Comparison of ENCODE assay signal across 1 cellular context in the genomic region with DNA sequence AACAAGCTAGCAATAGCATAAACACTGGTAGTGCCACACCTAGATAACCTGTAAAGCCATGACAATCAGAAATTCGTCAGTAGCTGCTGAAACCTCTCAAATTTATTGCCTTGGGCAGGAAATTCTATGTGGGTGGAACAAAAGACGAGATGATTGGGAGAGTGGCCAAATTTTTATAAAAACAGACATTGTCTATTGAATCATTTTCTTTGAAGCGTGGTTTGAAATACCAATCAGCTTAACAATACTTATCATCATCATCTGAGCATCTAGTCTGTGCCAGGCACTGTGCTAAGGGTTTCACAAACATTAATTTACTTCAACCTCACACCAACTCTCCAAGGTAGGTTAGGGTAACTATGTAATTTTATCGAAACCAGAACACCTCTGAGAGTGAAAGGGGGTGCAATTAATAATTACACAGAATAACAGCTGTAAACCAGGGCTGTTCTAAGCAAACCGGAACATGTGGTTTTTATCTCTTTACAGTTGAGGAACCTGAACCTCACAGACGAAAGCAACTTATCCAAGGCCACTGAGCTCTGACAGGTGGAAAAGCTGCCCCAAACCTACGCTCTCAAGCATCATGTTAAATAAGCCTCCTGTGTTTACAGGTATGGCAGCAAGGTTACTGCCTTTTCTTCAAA.
TF ChIP-seq lines count a peak whose summit lies in the region.

No MANE protein-coding gene starts in this region.

TF ChIP-seq in GM12878, 131 proteins besides CTCF, POLR2A, EP300 and RAD21 (continued from another document and continues in another):
- TF ChIP-seq, protein P1, sequence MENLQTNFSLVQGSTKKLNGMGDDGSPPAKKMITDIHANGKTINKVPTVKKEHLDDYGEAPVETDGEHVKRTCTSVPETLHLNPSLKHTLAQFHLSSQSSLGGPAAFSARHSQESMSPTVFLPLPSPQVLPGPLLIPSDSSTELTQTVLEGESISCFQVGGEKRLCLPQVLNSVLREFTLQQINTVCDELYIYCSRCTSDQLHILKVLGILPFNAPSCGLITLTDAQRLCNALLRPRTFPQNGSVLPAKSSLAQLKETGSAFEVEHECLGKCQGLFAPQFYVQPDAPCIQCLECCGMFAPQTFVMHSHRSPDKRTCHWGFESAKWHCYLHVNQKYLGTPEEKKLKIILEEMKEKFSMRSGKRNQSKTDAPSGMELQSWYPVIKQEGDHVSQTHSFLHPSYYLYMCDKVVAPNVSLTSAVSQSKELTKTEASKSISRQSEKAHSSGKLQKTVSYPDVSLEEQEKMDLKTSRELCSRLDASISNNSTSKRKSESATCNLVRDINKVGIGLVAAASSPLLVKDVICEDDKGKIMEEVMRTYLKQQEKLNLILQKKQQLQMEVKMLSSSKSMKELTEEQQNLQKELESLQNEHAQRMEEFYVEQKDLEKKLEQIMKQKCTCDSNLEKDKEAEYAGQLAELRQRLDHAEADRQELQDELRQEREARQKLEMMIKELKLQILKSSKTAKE (IDR thresholded peaks at IDR 0.05; ENCODE audit: low read depth, poor library complexity, severe bottlenecking), result peak; percentile 70
- peak; percentile 27; the same call in 1 of the 2 replicates for TF ChIP-seq CHD2 (IDR thresholded peaks at IDR 0.05; ENCODE audit: borderline replicate concordance, low read depth, low read length)
- TF ChIP-seq ZNF384 (IDR thresholded peaks at IDR 0.05; ENCODE audit: borderline replicate concordance, low read depth, low read length), result no peak
- TF ChIP-seq, protein P2, sequence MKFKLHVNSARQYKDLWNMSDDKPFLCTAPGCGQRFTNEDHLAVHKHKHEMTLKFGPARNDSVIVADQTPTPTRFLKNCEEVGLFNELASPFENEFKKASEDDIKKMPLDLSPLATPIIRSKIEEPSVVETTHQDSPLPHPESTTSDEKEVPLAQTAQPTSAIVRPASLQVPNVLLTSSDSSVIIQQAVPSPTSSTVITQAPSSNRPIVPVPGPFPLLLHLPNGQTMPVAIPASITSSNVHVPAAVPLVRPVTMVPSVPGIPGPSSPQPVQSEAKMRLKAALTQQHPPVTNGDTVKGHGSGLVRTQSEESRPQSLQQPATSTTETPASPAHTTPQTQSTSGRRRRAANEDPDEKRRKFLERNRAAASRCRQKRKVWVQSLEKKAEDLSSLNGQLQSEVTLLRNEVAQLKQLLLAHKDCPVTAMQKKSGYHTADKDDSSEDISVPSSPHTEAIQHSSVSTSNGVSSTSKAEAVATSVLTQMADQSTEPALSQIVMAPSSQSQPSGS (IDR thresholded peaks at IDR 0.05; ENCODE audit: low read length), result peak; percentile 61
- TF ChIP-seq, protein P3, sequence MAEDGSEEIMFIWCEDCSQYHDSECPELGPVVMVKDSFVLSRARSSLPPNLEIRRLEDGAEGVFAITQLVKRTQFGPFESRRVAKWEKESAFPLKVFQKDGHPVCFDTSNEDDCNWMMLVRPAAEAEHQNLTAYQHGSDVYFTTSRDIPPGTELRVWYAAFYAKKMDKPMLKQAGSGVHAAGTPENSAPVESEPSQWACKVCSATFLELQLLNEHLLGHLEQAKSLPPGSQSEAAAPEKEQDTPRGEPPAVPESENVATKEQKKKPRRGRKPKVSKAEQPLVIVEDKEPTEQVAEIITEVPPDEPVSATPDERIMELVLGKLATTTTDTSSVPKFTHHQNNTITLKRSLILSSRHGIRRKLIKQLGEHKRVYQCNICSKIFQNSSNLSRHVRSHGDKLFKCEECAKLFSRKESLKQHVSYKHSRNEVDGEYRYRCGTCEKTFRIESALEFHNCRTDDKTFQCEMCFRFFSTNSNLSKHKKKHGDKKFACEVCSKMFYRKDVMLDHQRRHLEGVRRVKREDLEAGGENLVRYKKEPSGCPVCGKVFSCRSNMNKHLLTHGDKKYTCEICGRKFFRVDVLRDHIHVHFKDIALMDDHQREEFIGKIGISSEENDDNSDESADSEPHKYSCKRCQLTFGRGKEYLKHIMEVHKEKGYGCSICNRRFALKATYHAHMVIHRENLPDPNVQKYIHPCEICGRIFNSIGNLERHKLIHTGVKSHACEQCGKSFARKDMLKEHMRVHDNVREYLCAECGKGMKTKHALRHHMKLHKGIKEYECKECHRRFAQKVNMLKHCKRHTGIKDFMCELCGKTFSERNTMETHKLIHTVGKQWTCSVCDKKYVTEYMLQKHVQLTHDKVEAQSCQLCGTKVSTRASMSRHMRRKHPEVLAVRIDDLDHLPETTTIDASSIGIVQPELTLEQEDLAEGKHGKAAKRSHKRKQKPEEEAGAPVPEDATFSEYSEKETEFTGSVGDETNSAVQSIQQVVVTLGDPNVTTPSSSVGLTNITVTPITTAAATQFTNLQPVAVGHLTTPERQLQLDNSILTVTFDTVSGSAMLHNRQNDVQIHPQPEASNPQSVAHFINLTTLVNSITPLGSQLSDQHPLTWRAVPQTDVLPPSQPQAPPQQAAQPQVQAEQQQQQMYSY (CRISPR knock-in tag; IDR thresholded peaks at IDR 0.05), result no peak
- TF ChIP-seq HDGF (IDR thresholded peaks at IDR 0.05), result no peak
- TF ChIP-seq, protein P4, sequence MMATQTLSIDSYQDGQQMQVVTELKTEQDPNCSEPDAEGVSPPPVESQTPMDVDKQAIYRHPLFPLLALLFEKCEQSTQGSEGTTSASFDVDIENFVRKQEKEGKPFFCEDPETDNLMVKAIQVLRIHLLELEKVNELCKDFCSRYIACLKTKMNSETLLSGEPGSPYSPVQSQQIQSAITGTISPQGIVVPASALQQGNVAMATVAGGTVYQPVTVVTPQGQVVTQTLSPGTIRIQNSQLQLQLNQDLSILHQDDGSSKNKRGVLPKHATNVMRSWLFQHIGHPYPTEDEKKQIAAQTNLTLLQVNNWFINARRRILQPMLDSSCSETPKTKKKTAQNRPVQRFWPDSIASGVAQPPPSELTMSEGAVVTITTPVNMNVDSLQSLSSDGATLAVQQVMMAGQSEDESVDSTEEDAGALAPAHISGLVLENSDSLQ (IDR thresholded peaks at IDR 0.05), result peak; percentile 71
- TF ChIP-seq SP1 (IDR thresholded peaks at IDR 0.05; ENCODE audit: low read depth, low read length), result no peak
- no peak for TF ChIP-seq PAX8 (IDR thresholded peaks at IDR 0.05)
- TF ChIP-seq, protein P5, sequence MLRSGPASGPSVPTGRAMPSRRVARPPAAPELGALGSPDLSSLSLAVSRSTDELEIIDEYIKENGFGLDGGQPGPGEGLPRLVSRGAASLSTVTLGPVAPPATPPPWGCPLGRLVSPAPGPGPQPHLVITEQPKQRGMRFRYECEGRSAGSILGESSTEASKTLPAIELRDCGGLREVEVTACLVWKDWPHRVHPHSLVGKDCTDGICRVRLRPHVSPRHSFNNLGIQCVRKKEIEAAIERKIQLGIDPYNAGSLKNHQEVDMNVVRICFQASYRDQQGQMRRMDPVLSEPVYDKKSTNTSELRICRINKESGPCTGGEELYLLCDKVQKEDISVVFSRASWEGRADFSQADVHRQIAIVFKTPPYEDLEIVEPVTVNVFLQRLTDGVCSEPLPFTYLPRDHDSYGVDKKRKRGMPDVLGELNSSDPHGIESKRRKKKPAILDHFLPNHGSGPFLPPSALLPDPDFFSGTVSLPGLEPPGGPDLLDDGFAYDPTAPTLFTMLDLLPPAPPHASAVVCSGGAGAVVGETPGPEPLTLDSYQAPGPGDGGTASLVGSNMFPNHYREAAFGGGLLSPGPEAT (IDR thresholded peaks at IDR 0.05; ENCODE audit: low read depth), result peak; percentile 63
- no peak for TF ChIP-seq YY1 (IDR thresholded peaks at IDR 0.05; ENCODE audit: low read depth, low read length)
- no peak for TF ChIP-seq FOXM1 (IDR thresholded peaks at IDR 0.05; ENCODE audit: low read depth, low read length)
- TF ChIP-seq, protein P6, sequence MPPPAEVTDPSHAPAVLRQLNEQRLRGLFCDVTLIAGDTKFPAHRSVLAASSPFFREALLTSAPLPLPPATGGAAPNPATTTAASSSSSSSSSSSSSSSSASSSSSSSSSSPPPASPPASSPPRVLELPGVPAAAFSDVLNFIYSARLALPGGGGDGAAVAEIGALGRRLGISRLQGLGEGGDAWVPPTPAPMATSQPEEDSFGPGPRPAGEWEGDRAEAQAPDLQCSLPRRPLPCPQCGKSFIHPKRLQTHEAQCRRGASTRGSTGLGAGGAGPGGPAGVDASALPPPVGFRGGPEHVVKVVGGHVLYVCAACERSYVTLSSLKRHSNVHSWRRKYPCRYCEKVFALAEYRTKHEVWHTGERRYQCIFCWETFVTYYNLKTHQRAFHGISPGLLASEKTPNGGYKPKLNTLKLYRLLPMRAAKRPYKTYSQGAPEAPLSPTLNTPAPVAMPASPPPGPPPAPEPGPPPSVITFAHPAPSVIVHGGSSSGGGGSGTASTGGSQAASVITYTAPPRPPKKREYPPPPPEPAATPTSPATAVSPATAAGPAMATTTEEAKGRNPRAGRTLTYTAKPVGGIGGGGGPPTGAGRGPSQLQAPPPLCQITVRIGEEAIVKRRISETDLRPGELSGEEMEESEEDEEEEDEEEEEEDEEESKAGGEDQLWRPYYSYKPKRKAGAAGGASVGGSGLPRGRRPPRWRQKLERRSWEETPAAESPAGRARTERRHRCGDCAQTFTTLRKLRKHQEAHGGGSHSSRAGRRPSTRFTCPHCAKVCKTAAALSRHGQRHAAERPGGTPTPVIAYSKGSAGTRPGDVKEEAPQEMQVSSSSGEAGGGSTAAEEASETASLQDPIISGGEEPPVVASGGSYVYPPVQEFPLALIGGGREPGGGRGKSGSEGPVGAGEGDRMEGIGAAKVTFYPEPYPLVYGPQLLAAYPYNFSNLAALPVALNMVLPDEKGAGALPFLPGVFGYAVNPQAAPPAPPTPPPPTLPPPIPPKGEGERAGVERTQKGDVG (CRISPR knock-in tag; IDR thresholded peaks at IDR 0.05), result no peak
- TF ChIP-seq STAT1 (conservative IDR thresholded peaks at IDR 0.05), result no peak
- no peak for TF ChIP-seq SMC3 (IDR thresholded peaks at IDR 0.05; ENCODE audit: borderline replicate concordance, low read length)
- no peak for TF ChIP-seq HCFC1 (IDR thresholded peaks at IDR 0.05; ENCODE audit: low read length)
- TF ChIP-seq, protein P7, sequence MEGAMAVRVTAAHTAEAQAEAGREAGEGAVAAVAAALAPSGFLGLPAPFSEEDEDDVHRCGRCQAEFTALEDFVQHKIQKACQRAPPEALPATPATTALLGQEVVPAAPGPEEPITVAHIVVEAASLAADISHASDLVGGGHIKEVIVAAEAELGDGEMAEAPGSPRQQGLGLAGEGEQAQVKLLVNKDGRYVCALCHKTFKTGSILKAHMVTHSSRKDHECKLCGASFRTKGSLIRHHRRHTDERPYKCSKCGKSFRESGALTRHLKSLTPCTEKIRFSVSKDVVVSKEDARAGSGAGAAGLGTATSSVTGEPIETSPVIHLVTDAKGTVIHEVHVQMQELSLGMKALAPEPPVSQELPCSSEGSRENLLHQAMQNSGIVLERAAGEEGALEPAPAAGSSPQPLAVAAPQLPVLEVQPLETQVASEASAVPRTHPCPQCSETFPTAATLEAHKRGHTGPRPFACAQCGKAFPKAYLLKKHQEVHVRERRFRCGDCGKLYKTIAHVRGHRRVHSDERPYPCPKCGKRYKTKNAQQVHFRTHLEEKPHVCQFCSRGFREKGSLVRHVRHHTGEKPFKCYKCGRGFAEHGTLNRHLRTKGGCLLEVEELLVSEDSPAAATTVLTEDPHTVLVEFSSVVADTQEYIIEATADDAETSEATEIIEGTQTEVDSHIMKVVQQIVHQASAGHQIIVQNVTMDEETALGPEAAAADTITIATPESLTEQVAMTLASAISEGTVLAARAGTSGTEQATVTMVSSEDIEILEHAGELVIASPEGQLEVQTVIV (IDR thresholded peaks at IDR 0.05; ENCODE audit: borderline replicate concordance, partially characterized antibody), result no peak
- peak; percentile 62; the same call in 1 of the 2 replicates for TF ChIP-seq NR2F1 (conservative IDR thresholded peaks at IDR 0.05)
- peak; percentile 65 for TF ChIP-seq NBN (IDR thresholded peaks at IDR 0.05)
- TF ChIP-seq IKZF2 (IDR thresholded peaks at IDR 0.05), result peak; percentile 88 to 90
- TF ChIP-seq ZNF274 (IDR thresholded peaks at IDR 0.05; ENCODE audit: insufficient read depth, insufficient read length), result no peak
- no peak for TF ChIP-seq NR2C2 (IDR thresholded peaks at IDR 0.05; ENCODE audit: borderline replicate concordance, control insufficient read depth, insufficient read length, low read depth)
- no peak for TF ChIP-seq SREBF1 (IDR thresholded peaks at IDR 0.05; ENCODE audit: low read length)
- TF ChIP-seq, protein P8, sequence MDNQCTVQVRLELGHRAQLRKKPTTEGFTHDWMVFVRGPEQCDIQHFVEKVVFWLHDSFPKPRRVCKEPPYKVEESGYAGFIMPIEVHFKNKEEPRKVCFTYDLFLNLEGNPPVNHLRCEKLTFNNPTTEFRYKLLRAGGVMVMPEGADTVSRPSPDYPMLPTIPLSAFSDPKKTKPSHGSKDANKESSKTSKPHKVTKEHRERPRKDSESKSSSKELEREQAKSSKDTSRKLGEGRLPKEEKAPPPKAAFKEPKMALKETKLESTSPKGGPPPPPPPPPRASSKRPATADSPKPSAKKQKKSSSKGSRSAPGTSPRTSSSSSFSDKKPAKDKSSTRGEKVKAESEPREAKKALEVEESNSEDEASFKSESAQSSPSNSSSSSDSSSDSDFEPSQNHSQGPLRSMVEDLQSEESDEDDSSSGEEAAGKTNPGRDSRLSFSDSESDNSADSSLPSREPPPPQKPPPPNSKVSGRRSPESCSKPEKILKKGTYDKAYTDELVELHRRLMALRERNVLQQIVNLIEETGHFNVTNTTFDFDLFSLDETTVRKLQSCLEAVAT (IDR thresholded peaks at IDR 0.05), result peak; percentile 57; the same call in 1 of the 2 replicates
- TF ChIP-seq RBBP5 (conservative IDR thresholded peaks at IDR 0.05), result no peak
- TF ChIP-seq, protein P9, sequence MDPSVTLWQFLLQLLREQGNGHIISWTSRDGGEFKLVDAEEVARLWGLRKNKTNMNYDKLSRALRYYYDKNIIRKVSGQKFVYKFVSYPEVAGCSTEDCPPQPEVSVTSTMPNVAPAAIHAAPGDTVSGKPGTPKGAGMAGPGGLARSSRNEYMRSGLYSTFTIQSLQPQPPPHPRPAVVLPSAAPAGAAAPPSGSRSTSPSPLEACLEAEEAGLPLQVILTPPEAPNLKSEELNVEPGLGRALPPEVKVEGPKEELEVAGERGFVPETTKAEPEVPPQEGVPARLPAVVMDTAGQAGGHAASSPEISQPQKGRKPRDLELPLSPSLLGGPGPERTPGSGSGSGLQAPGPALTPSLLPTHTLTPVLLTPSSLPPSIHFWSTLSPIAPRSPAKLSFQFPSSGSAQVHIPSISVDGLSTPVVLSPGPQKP (IDR thresholded peaks at IDR 0.05; ENCODE audit: low read depth, low read length), result no peak
- TF ChIP-seq BMI1 (IDR thresholded peaks at IDR 0.05; ENCODE audit: borderline replicate concordance), result peak; percentile 58; the same call in 1 of the 2 replicates
- TF ChIP-seq NFIC (IDR thresholded peaks at IDR 0.05; ENCODE audit: low read depth, low read length), result peak; percentile 70
- TF ChIP-seq STAT3 (IDR thresholded peaks at IDR 0.05; ENCODE audit: low read depth, low read length), result no peak; the same call in 1 of the 2 replicates
